ENCODE assay signal across 11 cellular contexts in genomic region chr1:181469829-181470228, GRCh38. TPM values are rescaled to one million over a fixed set of nuclear protein-coding genes. Genes with fewer than 3 reads are reported as not detected.
DNase-seq lines count a peak whose midpoint lies in the region; ATAC-seq and TF ChIP-seq lines count a peak whose summit lies in the region.
"Had no signal": no experiment of that assay in that cellular context is flagged by ENCODE, and none has a peak within 500 bp of the region (broad histone marks: within the 10 kb centered on the region; RNA-seq: fewer than 3 reads in every experiment).

No MANE protein-coding gene starts in this region.

- H3K4me1 ChIP-seq in hepatocyte (ENCODE audit: insufficient read depth), result peaks cover 11% of the 10 kb centered on the region
- no peaks in the 10 kb centered on the region for H3K4me1 ChIP-seq in testis

- H3K27me3 ChIP-seq in H7 (ENCODE audit: control insufficient read depth, insufficient read depth, low read length) (no peaks in the 10 kb centered on the region), hepatocyte (no peaks in the 10 kb centered on the region), testis (no peaks in the 10 kb centered on the region)

- no peak for TF ChIP-seq POLR2A in testis (IDR thresholded peaks at IDR 0.05)

- no peaks in the 10 kb centered on the region for H3K9me2 ChIP-seq in hepatocyte (replicated peaks; ENCODE audit: insufficient read depth)

- H3K9me3 ChIP-seq in hepatocyte (ENCODE audit: low read depth), result no peaks in the 10 kb centered on the region
- no peaks in the 10 kb centered on the region for H3K9me3 ChIP-seq in testis

- intact Hi-C loops in testis (cut with DNase I; ENCODE audit: low total_unique reads), result no loop called here
- intact Hi-C loops in activated CD4-positive, alpha-beta T cell treated with anti-CD3 and anti-CD28 coated beads, Interleukin-2, amount 10 ng/mL, durations not matched to agents 24 days and 14 days (cut with micrococcal nuclease), result no loop called here

- H3K4me3 ChIP-seq in H7 (ENCODE audit: insufficient read depth, low read depth, low read length) (no peak overlapping the region), hepatocyte (no peak overlapping the region), testis (no peak overlapping the region)

- no peak overlapping the region for H2AFZ ChIP-seq in hepatocyte

- H3K4me1 Mint-ChIP-seq in WTC11, result peaks cover 2% of the 10 kb centered on the region; the same call in 1 of the 2 replicates
- H3K4me1 Mint-ChIP-seq in activated CD4-positive, alpha-beta T cell treated with anti-CD3 and anti-CD28 coated beads, Interleukin-2, amount 10 ng/mL, durations not matched to agents 24 days and 14 days, result no peaks in the 10 kb centered on the region

- no peaks in the 10 kb centered on the region for H4K20me1 ChIP-seq in hepatocyte (ENCODE audit: insufficient read depth, poor library complexity, severe bottlenecking)

- no peaks in the 10 kb centered on the region for H3K79me2 ChIP-seq in hepatocyte

- DNase-seq in H7, result peak; percentile 26
- DNase-seq in WTC11 (ENCODE audit: low spot score), result no peak
- peak; percentile 82 for DNase-seq in hepatocyte (ENCODE audit: low spot score)
- DNase-seq in testis, result peak; percentile 44
- no peak for DNase-seq in NK-92 (lab: John Stamatoyannopoulos, UW; ENCODE audit: unreplicated experiment)
- no peak for DNase-seq in activated CD4-positive, alpha-beta T cell treated with anti-CD3 and anti-CD28 coated beads, Interleukin-2, amount 10 ng/mL, durations not matched to agents 24 days and 14 days
- DNase-seq: activated CD8-positive, alpha-beta memory T cell treated with anti-CD3 and anti-CD28 coated beads, Interleukin-2, amount 50 U/mL, for 4 hours; cerebellar nuclear complex; NCI-H2171 treated with DMSO at 0.1 percent for 48 hours; stimulated activated naive CD8-positive, alpha-beta T cell treated with anti-CD3 and anti-CD28 coated beads, Interleukin-15, Interleukin-2, amounts not matched to agents 100 U/mL and 50 U/mL, for 24 hours had no signal

- ATAC-seq in WTC11 (peak; percentile 46; the same call in 1 of the 2 replicates), GM18870 (IDR thresholded peaks at IDR 0.05; ENCODE audit: unreplicated experiment) (no peak)
- ATAC-seq: stimulated activated naive CD8-positive, alpha-beta T cell treated with anti-CD3 and anti-CD28 coated beads, Interleukin-15, Interleukin-2, amounts not matched to agents 100 U/mL and 50 U/mL, for 24 hours had no signal

- no peaks in the 10 kb centered on the region for H3K27me3 Mint-ChIP-seq in WTC11 (ENCODE audit: low read depth)
- peaks cover 38% of the 10 kb centered on the region for H3K27me3 Mint-ChIP-seq in activated CD4-positive, alpha-beta T cell treated with anti-CD3 and anti-CD28 coated beads, Interleukin-2, amount 10 ng/mL, durations not matched to agents 24 days and 14 days

- peak overlapping the region; percentile 63 for H3K4me2 ChIP-seq in hepatocyte

- H3K27ac ChIP-seq in hepatocyte (peak overlapping the region; percentile 26), testis (no peak overlapping the region)

- no peak overlapping the region for H3K27ac Mint-ChIP-seq in WTC11
- no peak overlapping the region for H3K27ac Mint-ChIP-seq in activated CD4-positive, alpha-beta T cell treated with anti-CD3 and anti-CD28 coated beads, Interleukin-2, amount 10 ng/mL, durations not matched to agents 24 days and 14 days

- no peak overlapping the region for H3K4me3 Mint-ChIP-seq in WTC11
- no peak overlapping the region for H3K4me3 Mint-ChIP-seq in activated CD4-positive, alpha-beta T cell treated with anti-CD3 and anti-CD28 coated beads, Interleukin-2, amount 10 ng/mL, durations not matched to agents 24 days and 14 days

- H3K36me3 Mint-ChIP-seq in WTC11, result no peaks in the 10 kb centered on the region
- no peaks in the 10 kb centered on the region for H3K36me3 Mint-ChIP-seq in activated CD4-positive, alpha-beta T cell treated with anti-CD3 and anti-CD28 coated beads, Interleukin-2, amount 10 ng/mL, durations not matched to agents 24 days and 14 days (ENCODE audit: low read depth)

- CTCF ChIA-PET in WTC11 (lab: Charles Lee), result interaction anchor here (1.5 kb wide), 1 partner anchor 9 kb away, joined by 5 read pairs; no protein-coding TSS in a partner anchor

- H3K36me3 ChIP-seq in H7 (replicated peaks; ENCODE audit: control insufficient read depth, insufficient read depth, low read length) (no peaks in the 10 kb centered on the region), hepatocyte (replicated peaks; ENCODE audit: insufficient read depth, low read depth) (no peaks in the 10 kb centered on the region), testis (ENCODE audit: low read depth, missing control alignments) (no peaks in the 10 kb centered on the region)

- H3K9me3 Mint-ChIP-seq in WTC11, result no peaks in the 10 kb centered on the region
- H3K9me3 Mint-ChIP-seq in activated CD4-positive, alpha-beta T cell treated with anti-CD3 and anti-CD28 coated beads, Interleukin-2, amount 10 ng/mL, durations not matched to agents 24 days and 14 days, result no peaks in the 10 kb centered on the region

- TF ChIP-seq CTCF in WTC11 (IDR thresholded peaks at IDR 0.05) (no peak), hepatocyte (IDR thresholded peaks at IDR 0.05; ENCODE audit: poor library complexity) (peak; percentile 13), testis (IDR thresholded peaks at IDR 0.05) (no peak)

- 29% methylated on average over 4 of the region's 5 CpGs for WGBS in hepatocyte (ENCODE audit: low lambda C conversion rate, missing lambda C conversion rate)
- 32 to 58% methylated on average over 5 of the region's 5 CpGs for WGBS in testis, 2 donors

- POLR2A ChIA-PET in WTC11 (lab: Charles Lee), result no interaction called here

TF ChIP-seq in WTC11, 78 proteins besides CTCF, POLR2A, EP300 and RAD21:
- no peak for TF ChIP-seq RELA (CRISPR knock-in tag; IDR thresholded peaks at IDR 0.05; ENCODE audit: borderline replicate concordance)
- TF ChIP-seq, protein P1, sequence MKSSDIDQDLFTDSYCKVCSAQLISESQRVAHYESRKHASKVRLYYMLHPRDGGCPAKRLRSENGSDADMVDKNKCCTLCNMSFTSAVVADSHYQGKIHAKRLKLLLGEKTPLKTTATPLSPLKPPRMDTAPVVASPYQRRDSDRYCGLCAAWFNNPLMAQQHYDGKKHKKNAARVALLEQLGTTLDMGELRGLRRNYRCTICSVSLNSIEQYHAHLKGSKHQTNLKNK (CRISPR knock-in tag; IDR thresholded peaks at IDR 0.05), result no peak

RNA-seq across cellular contexts. Expression of gene CACNA1E, which starts 13.5 kb away (rescaled TPM):
- 0.30 and 4.1 TPM in 2 replicates for total RNA-seq in H7 (2014; rRNA removed; shearing (Covaris generic))
- 0.63 to 0.85 TPM (median 0.78 TPM) in 3 replicates for total RNA-seq in WTC11 (2021)
- total RNA-seq in hepatocyte, result 1.7 and 1.8 TPM in 2 replicates
- 0.95 and 1.1 TPM in 2 replicates for polyA plus RNA-seq in hepatocyte
- total RNA-seq in testis, result 10 to 100 TPM in 1 of 2 donors, 1 to 10 TPM in 1; 9.1 to 12.6 TPM
- 2.4 TPM for polyA plus RNA-seq in testis (ENCODE audit: insufficient read depth, low read depth, low replicate concordance)
- total RNA-seq in activated CD4-positive, alpha-beta T cell treated with anti-CD3 and anti-CD28 coated beads, Interleukin-2, amount 10 ng/mL, durations not matched to agents 24 days and 14 days, result not detected in 2 replicates

Comparison
In these comparisons a context has a peak if more than half of its experiments do, and no peak if none do; other contexts are left out.
1. DNase-seq: peak in H7 (single experiment), hepatocyte (single experiment) and testis (single experiment); none in WTC11 (single experiment), NK-92 (single experiment) and activated CD4-positive, alpha-beta T cell treated with anti-CD3 and anti-CD28 coated beads, Interleukin-2, amount 10 ng/mL, durations not matched to agents 24 days and 14 days (single experiment).